ENCODE assay signal across 1 cellular context in the genomic region with DNA sequence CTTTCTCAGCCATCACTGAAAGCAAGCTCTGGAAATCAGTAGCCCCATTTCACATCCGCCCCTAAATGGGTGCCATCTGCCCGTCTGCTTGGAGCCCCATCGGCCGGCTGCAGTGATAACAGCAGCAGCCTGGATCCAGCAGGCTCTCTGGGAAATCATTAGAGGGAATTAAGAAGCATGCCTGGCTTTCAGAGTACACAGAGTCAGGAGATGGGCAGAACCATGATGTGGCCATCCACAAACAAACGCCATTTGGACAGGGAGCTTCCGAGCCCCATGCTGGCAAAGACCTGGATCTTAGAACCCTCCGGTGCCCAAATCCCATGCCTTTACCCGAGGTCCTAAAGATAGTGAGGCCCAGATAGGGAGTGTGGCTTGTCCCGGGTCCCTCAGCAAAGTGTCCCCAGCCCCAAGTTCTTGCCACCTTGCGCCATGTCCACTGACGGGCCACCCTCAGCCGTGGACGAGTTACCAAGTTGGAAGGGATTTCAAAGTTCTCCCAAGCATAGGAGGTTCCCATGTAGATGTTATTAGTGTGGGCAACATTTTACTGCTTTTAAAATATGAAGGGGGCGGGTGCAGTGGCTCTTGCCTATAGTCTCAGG.
TF ChIP-seq lines count a peak whose summit lies in the region.

No MANE protein-coding gene starts in this region.

TF ChIP-seq in H1, 55 proteins besides CTCF, POLR2A, EP300 and RAD21 (continued from another document):
- TF ChIP-seq CHD2 (IDR thresholded peaks at IDR 0.05; ENCODE audit: low read length) (no peak), EZH2 (IDR thresholded peaks at IDR 0.05; ENCODE audit: low read depth, low read length, severe bottlenecking) (no peak), SIRT6 (IDR thresholded peaks at IDR 0.05; ENCODE audit: low read length) (no peak), JUND (IDR thresholded peaks at IDR 0.05; ENCODE audit: low read length) (no peak), KDM4A (IDR thresholded peaks at IDR 0.05; ENCODE audit: low read depth, low read length, severe bottlenecking) (no peak), BCL11A (IDR thresholded peaks at IDR 0.05; ENCODE audit: low read depth in 2 of 2, low read length in 2 of 2) (no peak), CBX5 (IDR thresholded peaks at IDR 0.05; ENCODE audit: low read depth, low read length) (no peak)
- TF ChIP-seq, protein P1, sequence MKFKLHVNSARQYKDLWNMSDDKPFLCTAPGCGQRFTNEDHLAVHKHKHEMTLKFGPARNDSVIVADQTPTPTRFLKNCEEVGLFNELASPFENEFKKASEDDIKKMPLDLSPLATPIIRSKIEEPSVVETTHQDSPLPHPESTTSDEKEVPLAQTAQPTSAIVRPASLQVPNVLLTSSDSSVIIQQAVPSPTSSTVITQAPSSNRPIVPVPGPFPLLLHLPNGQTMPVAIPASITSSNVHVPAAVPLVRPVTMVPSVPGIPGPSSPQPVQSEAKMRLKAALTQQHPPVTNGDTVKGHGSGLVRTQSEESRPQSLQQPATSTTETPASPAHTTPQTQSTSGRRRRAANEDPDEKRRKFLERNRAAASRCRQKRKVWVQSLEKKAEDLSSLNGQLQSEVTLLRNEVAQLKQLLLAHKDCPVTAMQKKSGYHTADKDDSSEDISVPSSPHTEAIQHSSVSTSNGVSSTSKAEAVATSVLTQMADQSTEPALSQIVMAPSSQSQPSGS (IDR thresholded peaks at IDR 0.05; ENCODE audit: low read length), result no peak
- TF ChIP-seq, protein P2, sequence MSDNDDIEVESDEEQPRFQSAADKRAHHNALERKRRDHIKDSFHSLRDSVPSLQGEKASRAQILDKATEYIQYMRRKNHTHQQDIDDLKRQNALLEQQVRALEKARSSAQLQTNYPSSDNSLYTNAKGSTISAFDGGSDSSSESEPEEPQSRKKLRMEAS (IDR thresholded peaks at IDR 0.05), result no peak
